In the genomic region with DNA sequence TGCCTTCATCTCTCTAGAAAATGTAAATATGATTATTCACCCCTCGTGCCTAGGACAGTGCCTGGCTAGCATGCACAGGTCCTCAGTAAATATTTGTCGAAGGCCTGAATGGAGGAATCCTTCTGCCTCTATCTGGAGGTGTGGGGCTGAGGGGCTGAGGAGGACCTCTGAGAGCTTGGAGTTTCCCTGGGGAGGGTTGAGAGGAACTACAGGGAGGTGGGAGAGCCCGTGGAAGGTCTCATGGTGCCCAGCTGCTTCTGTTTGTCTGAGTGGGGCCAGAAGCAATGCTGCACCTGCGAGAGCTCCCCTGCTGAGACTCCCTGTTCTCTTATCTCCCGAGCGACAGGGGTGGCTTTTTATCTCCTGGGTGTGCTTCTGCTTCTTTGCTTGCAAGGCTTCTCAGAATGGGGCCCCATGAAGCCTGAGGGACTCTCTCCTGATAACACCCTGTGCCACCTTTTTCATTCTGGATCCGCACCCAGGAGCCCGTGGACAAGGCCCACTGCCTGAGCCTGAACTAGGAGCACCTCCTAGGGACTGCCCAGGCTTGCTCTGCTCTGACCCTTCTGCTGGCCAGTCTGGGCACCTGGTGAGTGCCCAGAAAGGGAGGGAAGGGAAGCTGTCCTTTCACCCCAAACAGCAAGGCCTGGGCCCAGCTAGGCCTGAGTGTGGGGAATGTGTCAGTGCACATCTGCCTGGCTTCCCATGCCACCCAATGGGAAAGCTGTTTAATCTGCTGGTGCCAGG, we compare ENCODE assay signal across 10 cellular contexts. TPM values are rescaled to one million over a fixed set of nuclear protein-coding genes. Genes with fewer than 3 reads are reported as not detected.
DNase-seq lines count a peak whose midpoint lies in the region; ATAC-seq and TF ChIP-seq lines count a peak whose summit lies in the region.
"Had no signal": no experiment of that assay in that cellular context is flagged by ENCODE, and none has a peak within 500 bp of the region (broad histone marks: within the 10 kb centered on the region; RNA-seq: fewer than 3 reads in every experiment).

No MANE protein-coding gene starts in this region.

- TF ChIP-seq CTCF in gastroesophageal sphincter (IDR thresholded peaks at IDR 0.05), result no peak

- H3K9me3 Mint-ChIP-seq in activated CD4-positive, alpha-beta T cell treated with anti-CD3 and anti-CD28 coated beads for 36 hours (ENCODE audit: low read depth), result no peaks in the 10 kb centered on the region
- no peaks in the 10 kb centered on the region for H3K9me3 Mint-ChIP-seq in effector memory CD8-positive, alpha-beta T cell

- POLR2A ChIA-PET in activated CD4-positive, alpha-beta T cell treated with anti-CD3 and anti-CD28 coated beads for 36 hours (lab: Charles Lee), result no interaction called here

- WGBS in gastroesophageal sphincter (ENCODE audit: low coverage in 1 of 2), 2 donors, result 22% methylated on average over 6 of the region's 8 CpGs; no CpG with 5 or more reads in 1 of the 2 donors

- H3K27me3 ChIP-seq in gastroesophageal sphincter, result no peaks in the 10 kb centered on the region
- no peaks in the 10 kb centered on the region for H3K27me3 ChIP-seq in subcutaneous abdominal adipose tissue (ENCODE audit: control insufficient read depth in 5 of 5, insufficient read depth in 4 of 5, low read length in 5 of 5)

- H3K27me3 Mint-ChIP-seq in activated CD4-positive, alpha-beta T cell treated with anti-CD3 and anti-CD28 coated beads for 36 hours, result no peaks in the 10 kb centered on the region
- no peaks in the 10 kb centered on the region for H3K27me3 Mint-ChIP-seq in effector memory CD8-positive, alpha-beta T cell

- TF ChIP-seq POLR2A in gastroesophageal sphincter (IDR thresholded peaks at IDR 0.05), result no peak

- CTCF ChIA-PET in activated CD4-positive, alpha-beta T cell treated with anti-CD3 and anti-CD28 coated beads for 36 hours (lab: Charles Lee), result interaction anchor here (1.2 to 1.8 kb wide), 2 partner anchors 9 to 12 kb away, joined by 3 to 15 read pairs; no protein-coding TSS in a partner anchor

- H3K27ac ChIP-seq in SK-N-MC (peak overlapping the region; percentile 50; the same call in 1 of the 2 replicates), gastroesophageal sphincter (peak overlapping the region; percentile 54 to 99 (median 98)), subcutaneous abdominal adipose tissue (ENCODE audit: low read depth, low read length) (peak overlapping the region; percentile 99)

- H3K27ac Mint-ChIP-seq in activated CD4-positive, alpha-beta T cell treated with anti-CD3 and anti-CD28 coated beads for 36 hours, result no peak overlapping the region
- no peak overlapping the region for H3K27ac Mint-ChIP-seq in effector memory CD8-positive, alpha-beta T cell

- peaks cover 35% of the 10 kb centered on the region for H3K4me1 Mint-ChIP-seq in activated CD4-positive, alpha-beta T cell treated with anti-CD3 and anti-CD28 coated beads for 36 hours
- peaks cover 15 to 20% of the 10 kb centered on the region in 2 donors for H3K4me1 Mint-ChIP-seq in effector memory CD8-positive, alpha-beta T cell (ENCODE audit: low read depth in 2 of 2)

- intact Hi-C loops in activated CD4-positive, alpha-beta T cell treated with anti-CD3 and anti-CD28 coated beads for 36 hours (cut with DNase I, micrococcal nuclease), result loop anchor here in 1 of 2 experiments (2.0 kb wide), 2 partner anchors 39 to 53 kb away; a partner anchor contains a TSS

- H3K4me3 Mint-ChIP-seq in activated CD4-positive, alpha-beta T cell treated with anti-CD3 and anti-CD28 coated beads for 36 hours, result peak overlapping the region; percentile 46
- H3K4me3 Mint-ChIP-seq in effector memory CD8-positive, alpha-beta T cell, result no peak overlapping the region

- H3K36me3 ChIP-seq in SK-N-MC (ENCODE audit: insufficient read depth, low read length) (peaks cover 26% of the 10 kb centered on the region; the same call in 1 of the 2 replicates), gastroesophageal sphincter (peaks cover 0 to 17% of the 10 kb centered on the region in 2 donors), subcutaneous abdominal adipose tissue (ENCODE audit: control insufficient read depth in 5 of 5, insufficient read depth in 5 of 5, low read length in 5 of 5) (peaks cover 0 to 34% (median 26%) of the 10 kb centered on the region in 5 donors)

- peaks cover 23% of the 10 kb centered on the region for H3K36me3 Mint-ChIP-seq in activated CD4-positive, alpha-beta T cell treated with anti-CD3 and anti-CD28 coated beads for 36 hours (ENCODE audit: low read depth)
- H3K36me3 Mint-ChIP-seq in effector memory CD8-positive, alpha-beta T cell (ENCODE audit: insufficient read depth), result no peaks in the 10 kb centered on the region

- H3K9me3 ChIP-seq in SK-N-MC (ENCODE audit: low read depth, low read length) (no peaks in the 10 kb centered on the region), gastroesophageal sphincter (no peaks in the 10 kb centered on the region), subcutaneous abdominal adipose tissue (ENCODE audit: control insufficient read depth in 5 of 5, low read length in 5 of 5) (no peaks in the 10 kb centered on the region)

- H3K4me3 ChIP-seq in SK-N-MC (peak overlapping the region; percentile 24; the same call in 1 of the 2 replicates), gastroesophageal sphincter (peak overlapping the region in 1 of 2 donors; percentile 86), subcutaneous abdominal adipose tissue (ENCODE audit: low read depth in 1 of 5, low read length in 5 of 5) (peak overlapping the region in 2 of 5 donors; percentile 23 to 62)

- H3K4me1 ChIP-seq in gastroesophageal sphincter, result peaks cover 3 to 97% (median 67%) of the 10 kb centered on the region in 3 donors
- peaks cover 29 to 95% (median 92%) of the 10 kb centered on the region in 5 donors for H3K4me1 ChIP-seq in subcutaneous abdominal adipose tissue (ENCODE audit: control insufficient read depth in 5 of 5, insufficient read depth in 5 of 5, low read length in 5 of 5)

- DNase-seq in activated CD4-positive, alpha-beta T cell treated with anti-CD3 and anti-CD28 coated beads for 36 hours, result no peak
- no peak for DNase-seq in activated CD4-positive, alpha-beta T cell treated with anti-CD3 and anti-CD28 coated beads for 4 hours
- DNase-seq in SK-N-MC (ENCODE audit: low read depth, low spot score) (no peak), NCI-H748 treated with DMSO at 0.1 percent for 48 hours (lab: John Stamatoyannopoulos, UW) (no peak)
- DNase-seq in effector memory CD8-positive, alpha-beta T cell, result no peak
- DNase-seq: activated CD4-positive, alpha-beta T cell treated with anti-CD3 and anti-CD28 coated beads, Interleukin-2, amount 50 U/mL, for 48 hours; stimulated activated CD4-positive, alpha-beta T cell treated with anti-CD3 and anti-CD28 coated beads, Interleukin-4, amount 100 ng/mL, for 4 hours had no signal

- ATAC-seq in activated CD4-positive, alpha-beta T cell treated with anti-CD3 and anti-CD28 coated beads for 36 hours, result no peak
- ATAC-seq in gastroesophageal sphincter (no peak), HG02642 (IDR thresholded peaks at IDR 0.05; ENCODE audit: poor library complexity, unreplicated experiment) (no peak)
- no peak for ATAC-seq in effector memory CD8-positive, alpha-beta T cell (replicated peaks)

- no peak for TF ChIP-seq EP300 in gastroesophageal sphincter (IDR thresholded peaks at IDR 0.05)

- H3K9ac ChIP-seq in SK-N-MC (ENCODE audit: insufficient read length) (peak overlapping the region; percentile 41), subcutaneous abdominal adipose tissue (ENCODE audit: low read length in 5 of 5) (peak overlapping the region; percentile 44 to 66 (median 57))

RNA-seq across cellular contexts. Expression of a gene that starts 2.4 kb away (rescaled TPM):
- total RNA-seq in activated CD4-positive, alpha-beta T cell treated with anti-CD3 and anti-CD28 coated beads for 36 hours, result 10 to 100 TPM; 59.8 to 98.3 TPM
- 100 to 1,000 TPM; 101 to 281 (median 134) TPM for total RNA-seq in gastroesophageal sphincter

RNA-seq across cellular contexts. Expression of a gene that starts 9.0 kb away (rescaled TPM):
- total RNA-seq in activated CD4-positive, alpha-beta T cell treated with anti-CD3 and anti-CD28 coated beads for 36 hours, result not detected
- 1 to 10 TPM in 1 of 4 donors, not detected in 3; 1.4 TPM for total RNA-seq in gastroesophageal sphincter

RNA-seq across cellular contexts. Expression of a gene that starts 21.1 kb away (rescaled TPM):
- 1,000 to 10,000 TPM; 2,120 to 2,263 TPM for total RNA-seq in activated CD4-positive, alpha-beta T cell treated with anti-CD3 and anti-CD28 coated beads for 36 hours
- 100 to 1,000 TPM; 553 to 749 (median 626) TPM for total RNA-seq in gastroesophageal sphincter

RNA-seq across cellular contexts. Expression of a gene that starts 31.6 kb away (rescaled TPM):
- total RNA-seq in activated CD4-positive, alpha-beta T cell treated with anti-CD3 and anti-CD28 coated beads for 36 hours, result 10 to 100 TPM; 14.1 TPM
- 10 to 100 TPM; 21.3 to 34.0 (median 25.6) TPM for total RNA-seq in gastroesophageal sphincter

RNA-seq across cellular contexts. Expression of a gene that starts 39.6 kb away (rescaled TPM):
- 10 to 100 TPM; 17.2 to 19.9 TPM for total RNA-seq in activated CD4-positive, alpha-beta T cell treated with anti-CD3 and anti-CD28 coated beads for 36 hours
- 10 to 100 TPM in 1 of 4 donors, 1 to 10 TPM in 3; 4.2 to 13.4 (median 5.7) TPM for total RNA-seq in gastroesophageal sphincter
